13 cellular contexts compared by ENCODE assay signal in genomic region chr12:68400231-68400829, GRCh38.
DNase-seq lines count a peak whose midpoint lies in the region; TF ChIP-seq lines count a peak whose summit lies in the region.
"Had no signal": no experiment of that assay in that cellular context is flagged by ENCODE, and none has a peak within 500 bp of the region (broad histone marks: within the 10 kb centered on the region; RNA-seq: fewer than 3 reads in every experiment).

No MANE protein-coding gene starts in this region.

- no peak overlapping the region for H3K4me3 ChIP-seq in fibroblast of the aortic adventitia (ENCODE audit: low read depth, low read length)
- H3K4me3 ChIP-seq: breast epithelium had no signal

- DNase-seq in COR-L47 (lab: John Stamatoyannopoulos, UW) (peak; percentile 45), NCI-H146 (lab: John Stamatoyannopoulos, UW) (peak; percentile 90), NCI-H345 treated with DMSO at 0.1 percent for 48 hours (lab: John Stamatoyannopoulos, UW; ENCODE audit: unreplicated experiment) (peak; percentile 91), fibroblast of the aortic adventitia (ENCODE audit: low read depth) (peak; percentile 13), AG08396 (ENCODE audit: low spot score) (no peak), activated T-cell treated with anti-CD3 and anti-CD28 coated beads for 4 hours (no peak), occipital lobe (lab: John Stamatoyannopoulos, UW) (no peak)
- no peak for DNase-seq in stimulated activated CD4-positive, alpha-beta T cell treated with anti-CD3 and anti-CD28 coated beads, Interleukin-1b, Interleukin-23, amount 100 ng/mL, for 48 hours
- DNase-seq: activated CD4-positive, alpha-beta T cell treated with anti-CD3 and anti-CD28 coated beads for 36 hours; effector CD4-positive, alpha-beta T cell; nephron progenitor cell; SIG-M5 had no signal

- TF ChIP-seq CTCF in fibroblast of the aortic adventitia (IDR thresholded peaks at IDR 0.05; ENCODE audit: insufficient read depth, low read length), result no peak

Comparison
In these comparisons a context has a peak if more than half of its experiments do, and no peak if none do; other contexts are left out.
1. DNase-seq: peak in COR-L47 (single experiment), NCI-H146 (single experiment), NCI-H345 treated with DMSO at 0.1 percent for 48 hours (single experiment) and fibroblast of the aortic adventitia (single experiment); none in stimulated activated CD4-positive, alpha-beta T cell treated with anti-CD3 and anti-CD28 coated beads, Interleukin-1b, Interleukin-23, amount 100 ng/mL, for 48 hours (single experiment), AG08396 (single experiment), activated T-cell treated with anti-CD3 and anti-CD28 coated beads for 4 hours (single experiment) and occipital lobe (single experiment).